10 cellular contexts compared by ENCODE assay signal in genomic region chr15:75840659-75841058, GRCh38. TPM values are rescaled to one million over a fixed set of nuclear protein-coding genes. Genes with fewer than 3 reads are reported as not detected.
DNase-seq lines count a peak whose midpoint lies in the region.
"Had no signal": no experiment of that assay in that cellular context is flagged by ENCODE, and none has a peak within 500 bp of the region (broad histone marks: within the 10 kb centered on the region; RNA-seq: fewer than 3 reads in every experiment).

No MANE protein-coding gene starts in this region.

- H2AFZ ChIP-seq in mesenchymal stem cell (ENCODE audit: low read depth, low read length): no peak overlapping the region

- no peaks in the 10 kb centered on the region; the same call in 1 of the 2 replicates for H3K36me3 ChIP-seq in MG63
- H3K36me3 ChIP-seq in mesenchymal stem cell (ENCODE audit: control insufficient read depth in 1 of 2, insufficient read depth in 2 of 2, low read depth in 1 of 2, low read length in 2 of 2): no peaks in the 10 kb centered on the region

- H4K91ac ChIP-seq in mesenchymal stem cell (ENCODE audit: low read length): no peak overlapping the region

- no peak overlapping the region for H2BK15ac ChIP-seq in mesenchymal stem cell (ENCODE audit: low read depth, poor library complexity, severe bottlenecking)

- H2BK120ac ChIP-seq in mesenchymal stem cell (ENCODE audit: low read depth, low read length): no peak overlapping the region

- H3K9me3 ChIP-seq in MG63: no peaks in the 10 kb centered on the region
- H3K9me3 ChIP-seq in mesenchymal stem cell (ENCODE audit: control insufficient read depth, low read length): no peaks in the 10 kb centered on the region

- no peak overlapping the region for H2AK5ac ChIP-seq in mesenchymal stem cell (ENCODE audit: low read length, severe bottlenecking)

- peaks cover 11% of the 10 kb centered on the region for H3K79me1 ChIP-seq in mesenchymal stem cell (replicated peaks; ENCODE audit: low read length, poor library complexity, severe bottlenecking)

- H3K4me1 ChIP-seq in mesenchymal stem cell (ENCODE audit: control insufficient read depth, insufficient read depth, low read depth, low read length): peaks cover 12% of the 10 kb centered on the region

- no peak overlapping the region for H3K4ac ChIP-seq in mesenchymal stem cell (ENCODE audit: low read depth in 1 of 2, low read length in 2 of 2)

- H2BK5ac ChIP-seq in mesenchymal stem cell (ENCODE audit: low read depth, low read length, poor library complexity, severe bottlenecking): no peak overlapping the region

- H3K27ac ChIP-seq in mesenchymal stem cell (ENCODE audit: low read length, poor library complexity, severe bottlenecking): no peak overlapping the region

- no peak overlapping the region for H3K4me2 ChIP-seq in mesenchymal stem cell (ENCODE audit: low read length, poor library complexity, severe bottlenecking)

- H4K8ac ChIP-seq in mesenchymal stem cell (ENCODE audit: low read length): no peak overlapping the region

- H3K4me3 ChIP-seq in MG63: no peak overlapping the region
- H3K4me3 ChIP-seq in mesenchymal stem cell (ENCODE audit: insufficient read depth in 1 of 2, low read depth in 1 of 2, low read length in 2 of 2): no peak overlapping the region

- DNase-seq in AG08396 (ENCODE audit: low spot score): peak; percentile 67
- peak; percentile 81 for DNase-seq in MG63
- DNase-seq in dermis blood vessel endothelial cell: peak; percentile 81
- peak; percentile 70 for DNase-seq in mesenchymal stem cell
- DNase-seq in NCI-H1694 treated with DMSO at 0.1 percent for 48 hours (lab: John Stamatoyannopoulos, UW): no peak
- DNase-seq in T-helper 2 cell: no peak
- no peak for DNase-seq in T1000 (lab: John Stamatoyannopoulos, UW)
- no peak for DNase-seq in midbrain (lab: John Stamatoyannopoulos, UW)
- DNase-seq: CD8-positive, alpha-beta memory T cell; KBM-7 had no signal

- H3K14ac ChIP-seq in mesenchymal stem cell (ENCODE audit: low read length in 2 of 2): no peak overlapping the region

- no peak overlapping the region for H3K18ac ChIP-seq in mesenchymal stem cell (ENCODE audit: low read depth in 1 of 2, low read length in 2 of 2)

- no peak overlapping the region for H3K23ac ChIP-seq in mesenchymal stem cell (ENCODE audit: low read length in 2 of 2)

- H3K9ac ChIP-seq in mesenchymal stem cell (ENCODE audit: low read length): no peak overlapping the region

- H3K27me3 ChIP-seq in MG63 (no peaks in the 10 kb centered on the region), mesenchymal stem cell (ENCODE audit: control insufficient read depth in 1 of 2, insufficient read depth in 1 of 2, low read length in 2 of 2) (no peaks in the 10 kb centered on the region)

- H2BK12ac ChIP-seq in mesenchymal stem cell (ENCODE audit: low read length in 2 of 2): no peak overlapping the region

RNA-seq across cellular contexts. Expression of gene UBE2Q2, which starts 2.6 kb away (rescaled TPM):
- total RNA-seq in MG63 (2014; rRNA removed; shearing (Covaris generic); ENCODE audit: low replicate concordance): 41.9 and 61.8 TPM in 2 replicates
- 68.8 and 69.1 TPM in 2 replicates for total RNA-seq in dermis blood vessel endothelial cell
- polyA plus RNA-seq in mesenchymal stem cell (2013, experiment 1 of 2): 38.6 TPM
- polyA plus RNA-seq in mesenchymal stem cell (2013, experiment 2 of 2): 38.9 TPM

Comparison
In these comparisons a context has a peak if more than half of its experiments do, and no peak if none do; other contexts are left out.
1. DNase-seq: peak in AG08396 (single experiment), MG63 (single experiment), dermis blood vessel endothelial cell (single experiment) and mesenchymal stem cell (single experiment); none in NCI-H1694 treated with DMSO at 0.1 percent for 48 hours (single experiment), T-helper 2 cell (0 of 5), T1000 (single experiment) and midbrain (single experiment).